In genomic region chr1:41378999-41379740, GRCh38 we compare ENCODE assay signal across 24 cellular contexts. TPM values are rescaled to one million over a fixed set of nuclear protein-coding genes. Genes with fewer than 3 reads are reported as not detected.
DNase-seq lines count a peak whose midpoint lies in the region; ATAC-seq and TF ChIP-seq lines count a peak whose summit lies in the region.
"Had no signal": no experiment of that assay in that cellular context is flagged by ENCODE, and none has a peak within 500 bp of the region (broad histone marks: within the 10 kb centered on the region; RNA-seq: fewer than 3 reads in every experiment).

No MANE protein-coding gene starts in this region.

- H3K27ac Mint-ChIP-seq in stimulated activated naive B cell treated with anti-CD40 and anti-IgM and Interleukin-4, amounts not matched to agents 10 μg/mL and 1 μg/mL and 100 μg/mL, for 72 hours: peak overlapping the region; percentile 57
- H3K27ac Mint-ChIP-seq in osteocyte (ENCODE audit: unreplicated experiment) (no peak overlapping the region), nephron progenitor cell (no peak overlapping the region)
- H3K27ac Mint-ChIP-seq: activated naive CD4-positive, alpha-beta T cell treated with anti-CD3 and anti-CD28 coated beads, Interleukin-2, amount 50 U/mL, for 24 hours; activated T-cell treated with anti-CD3 and anti-CD28 coated beads, Interleukin-2, amount 50 U/mL, for 24 hours; dendritic cell treated with granulocyte-macrophage colony-stimulating factor and Interleukin-4, amounts not matched to agents 40 ng/mL and 50 ng/mL, for 4 days; T-helper 1 cell treated with Interleukin-12 subunit alpha and Interleukin-12 subunit beta and Interleukin-4 antibody, amounts not matched to agents 30 μg/mL and 1 μg/mL, for 36 hours had no signal

- in situ Hi-C loops in brain microvascular endothelial cell (cut with HindIII; ENCODE audit: low pct_ligation_motif_present, low sequenced_read_pairs): no loop called here

- no peak for ATAC-seq in stimulated activated naive B cell treated with anti-CD40 and anti-IgM and Interleukin-4, amounts not matched to agents 10 μg/mL and 1 μg/mL and 100 μg/mL, for 72 hours (replicated peaks)
- ATAC-seq: body of pancreas, foreskin keratinocyte, HepG2 had no signal

- peak; percentile 41 for DNase-seq in DMS79 (lab: John Stamatoyannopoulos, UW)
- no peak for DNase-seq in DMS79 treated with DMSO at 0.1 percent for 48 hours (lab: John Stamatoyannopoulos, UW)
- peak; percentile 68 for DNase-seq in NCI-H2029 (lab: John Stamatoyannopoulos, UW)
- DNase-seq in ascending aorta (ENCODE audit: low spot score in 2 of 2): no peak
- DNase-seq in stimulated activated naive B cell treated with anti-CD40 and anti-IgM and Interleukin-4, amounts not matched to agents 10 μg/mL and 1 μg/mL and 100 μg/mL, for 72 hours: no peak
- DNase-seq in brain microvascular endothelial cell: no peak
- no peak for DNase-seq in osteocyte (ENCODE audit: extremely low spot score, unreplicated experiment)
- no peak for DNase-seq in nephron progenitor cell
- DNase-seq: activated CD4-positive, alpha-beta T cell treated with anti-CD3 and anti-CD28 coated beads, Interleukin-2, amount 50 U/mL, for 4 hours; activated T-cell treated with anti-CD3 and anti-CD28 coated beads, Interleukin-2, amount 50 U/mL, for 24 hours; foreskin keratinocyte; kidney; mammary epithelial cell; MM.1S; naive B cell; SIG-M5; spleen had no signal

- peaks cover 34 to 50% of the 10 kb centered on the region in 2 donors for H3K27me3 Mint-ChIP-seq in stimulated activated naive B cell treated with anti-CD40 and anti-IgM and Interleukin-4, amounts not matched to agents 10 μg/mL and 1 μg/mL and 100 μg/mL, for 72 hours
- H3K27me3 Mint-ChIP-seq in osteocyte (ENCODE audit: unreplicated experiment): no peaks in the 10 kb centered on the region
- peaks cover 60% of the 10 kb centered on the region for H3K27me3 Mint-ChIP-seq in nephron progenitor cell (ENCODE audit: low read depth, poor library complexity)

- no peaks in the 10 kb centered on the region for H3K36me3 ChIP-seq in ascending aorta
- H3K36me3 ChIP-seq in brain microvascular endothelial cell (replicated peaks): no peaks in the 10 kb centered on the region
- H3K36me3 ChIP-seq: HAP-1, spleen had no signal

- H3K4me3 ChIP-seq in ascending aorta (no peak overlapping the region), brain microvascular endothelial cell (ENCODE audit: low read depth, low read length) (no peak overlapping the region)
- H3K4me3 ChIP-seq: body of pancreas, HAP-1, spleen, tibial nerve had no signal

- H3K27me3 ChIP-seq in ascending aorta (no peaks in the 10 kb centered on the region), brain microvascular endothelial cell (replicated peaks) (peaks cover 18% of the 10 kb centered on the region)
- H3K27me3 ChIP-seq: body of pancreas had no signal

- intact Hi-C loops in ascending aorta (cut with DNase I): no loop called here

- peak overlapping the region; percentile 95 to 98 for H3K27ac ChIP-seq in ascending aorta
- no peak overlapping the region for H3K27ac ChIP-seq in brain microvascular endothelial cell
- H3K27ac ChIP-seq: foreskin keratinocyte, spleen had no signal

- TF ChIP-seq CTCF in ascending aorta (IDR thresholded peaks at IDR 0.05) (no peak), brain microvascular endothelial cell (IDR thresholded peaks at IDR 0.05; ENCODE audit: low read depth, low read length, missing control alignments) (no peak), osteocyte (IDR thresholded peaks at IDR 0.05) (no peak), nephron progenitor cell (IDR thresholded peaks at IDR 0.05) (no peak)

- no peaks in the 10 kb centered on the region for H3K36me3 Mint-ChIP-seq in stimulated activated naive B cell treated with anti-CD40 and anti-IgM and Interleukin-4, amounts not matched to agents 10 μg/mL and 1 μg/mL and 100 μg/mL, for 72 hours
- H3K36me3 Mint-ChIP-seq in osteocyte (ENCODE audit: unreplicated experiment) (no peaks in the 10 kb centered on the region), nephron progenitor cell (ENCODE audit: low read depth) (peaks cover 5% of the 10 kb centered on the region)
- H3K36me3 Mint-ChIP-seq: activated naive CD4-positive, alpha-beta T cell treated with anti-CD3 and anti-CD28 coated beads, Interleukin-2, amount 50 U/mL, for 24 hours had no signal

- no peak overlapping the region for H3K4me3 Mint-ChIP-seq in stimulated activated naive B cell treated with anti-CD40 and anti-IgM and Interleukin-4, amounts not matched to agents 10 μg/mL and 1 μg/mL and 100 μg/mL, for 72 hours
- H3K4me3 Mint-ChIP-seq in osteocyte (ENCODE audit: unreplicated experiment) (no peak overlapping the region), nephron progenitor cell (no peak overlapping the region)
- H3K4me3 Mint-ChIP-seq: activated T-cell treated with anti-CD3 and anti-CD28 coated beads, Interleukin-2, amount 50 U/mL, for 24 hours; dendritic cell treated with granulocyte-macrophage colony-stimulating factor and Interleukin-4, amounts not matched to agents 40 ng/mL and 50 ng/mL, for 4 days; T-helper 1 cell treated with Interleukin-12 subunit alpha and Interleukin-12 subunit beta and Interleukin-4 antibody, amounts not matched to agents 30 μg/mL and 1 μg/mL, for 36 hours had no signal

- no peaks in the 10 kb centered on the region for H3K9me3 ChIP-seq in ascending aorta
- H3K9me3 ChIP-seq: body of pancreas, HAP-1, spleen, tibial nerve had no signal

- no peaks in the 10 kb centered on the region for H3K9me3 Mint-ChIP-seq in stimulated activated naive B cell treated with anti-CD40 and anti-IgM and Interleukin-4, amounts not matched to agents 10 μg/mL and 1 μg/mL and 100 μg/mL, for 72 hours
- H3K9me3 Mint-ChIP-seq in osteocyte (ENCODE audit: unreplicated experiment): no peaks in the 10 kb centered on the region
- H3K9me3 Mint-ChIP-seq in nephron progenitor cell: no peaks in the 10 kb centered on the region
- H3K9me3 Mint-ChIP-seq: activated naive CD4-positive, alpha-beta T cell treated with anti-CD3 and anti-CD28 coated beads, Interleukin-2, amount 50 U/mL, for 24 hours; activated T-cell treated with anti-CD3 and anti-CD28 coated beads, Interleukin-2, amount 50 U/mL, for 24 hours; dendritic cell treated with granulocyte-macrophage colony-stimulating factor and Interleukin-4, amounts not matched to agents 40 ng/mL and 50 ng/mL, for 4 days; naive B cell; T-helper 1 cell treated with Interleukin-12 subunit alpha and Interleukin-12 subunit beta and Interleukin-4 antibody, amounts not matched to agents 30 μg/mL and 1 μg/mL, for 36 hours had no signal

- H3K4me1 ChIP-seq in ascending aorta: peaks cover 12 to 16% of the 10 kb centered on the region in 2 donors
- H3K4me1 ChIP-seq: foreskin keratinocyte had no signal

- H3K4me1 Mint-ChIP-seq in stimulated activated naive B cell treated with anti-CD40 and anti-IgM and Interleukin-4, amounts not matched to agents 10 μg/mL and 1 μg/mL and 100 μg/mL, for 72 hours: peaks cover 22 to 33% of the 10 kb centered on the region in 2 donors
- H3K4me1 Mint-ChIP-seq in osteocyte (ENCODE audit: unreplicated experiment) (peaks cover 27% of the 10 kb centered on the region), nephron progenitor cell (peaks cover 60% of the 10 kb centered on the region)

RNA-seq across cellular contexts. Expression of gene FOXO6, which starts 17.9 kb away (rescaled TPM):
- total RNA-seq in ascending aorta (5.7 TPM), osteocyte (0.81 and 0.99 TPM in 2 replicates)

Comparison
In these comparisons a context has a peak if more than half of its experiments do, and no peak if none do; other contexts are left out.
1. DNase-seq: peak in DMS79 (single experiment) and NCI-H2029 (single experiment); none in DMS79 treated with DMSO at 0.1 percent for 48 hours (single experiment), ascending aorta (0 of 2), stimulated activated naive B cell treated with anti-CD40 and anti-IgM and Interleukin-4, amounts not matched to agents 10 μg/mL and 1 μg/mL and 100 μg/mL, for 72 hours (single experiment), brain microvascular endothelial cell (single experiment), osteocyte (single experiment) and nephron progenitor cell (single experiment).